ENCODE assay signal across 10 cellular contexts in the genomic region with DNA sequence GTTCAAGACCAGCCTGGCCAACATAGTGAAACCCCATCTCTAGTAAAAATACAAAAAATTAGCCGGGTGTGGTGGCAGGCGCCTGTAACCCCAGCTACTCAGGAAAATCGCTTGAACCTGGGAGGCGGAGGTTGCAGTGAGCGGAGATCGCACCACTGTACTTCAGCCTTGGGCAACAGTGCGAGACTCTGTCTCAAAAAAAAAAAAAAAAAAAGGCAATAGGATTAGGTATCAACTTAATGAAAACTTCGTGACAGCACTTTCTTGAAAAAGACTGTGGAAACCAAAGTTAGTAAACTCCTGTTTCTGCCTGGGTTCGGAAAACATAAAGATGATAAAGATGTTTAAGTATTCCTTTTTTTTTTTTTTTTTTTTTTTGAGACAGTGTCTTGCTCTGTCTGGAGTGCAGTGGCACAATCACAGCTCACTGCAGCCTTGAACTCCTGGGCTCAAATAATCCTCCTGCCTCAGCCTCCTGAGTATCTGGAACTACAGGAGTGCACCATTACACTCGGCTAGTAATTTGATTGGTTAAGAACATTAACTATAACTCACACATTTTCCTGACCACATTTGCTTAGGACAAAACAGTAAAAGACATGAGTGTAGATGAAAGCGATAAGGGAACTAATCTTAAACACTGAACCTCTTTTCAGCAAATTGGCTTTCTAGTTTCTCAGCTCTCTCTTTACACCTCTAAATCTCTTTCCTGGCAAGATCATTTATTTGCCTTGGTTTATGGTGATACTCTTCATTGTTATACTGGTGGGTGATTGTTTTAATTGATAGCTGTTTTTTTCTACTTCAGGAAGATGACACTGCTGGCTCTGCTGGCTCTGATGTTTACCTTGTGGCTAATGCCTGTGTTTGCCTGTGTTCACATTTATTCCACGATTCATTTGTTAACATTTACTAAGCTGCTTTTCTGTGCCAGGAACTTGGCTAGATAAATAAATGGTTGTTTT. TPM values are rescaled to one million over a fixed set of nuclear protein-coding genes. Genes with fewer than 3 reads are reported as not detected.
DNase-seq lines count a peak whose midpoint lies in the region; ATAC-seq and TF ChIP-seq lines count a peak whose summit lies in the region.
"Had no signal": no experiment of that assay in that cellular context is flagged by ENCODE, and none has a peak within 500 bp of the region (broad histone marks: within the 10 kb centered on the region; RNA-seq: fewer than 3 reads in every experiment).

No MANE protein-coding gene starts in this region.

- no peak for TF ChIP-seq EP300 in ovary (IDR thresholded peaks at IDR 0.05)

- H3K4me1 ChIP-seq in ovary (ENCODE audit: insufficient read depth), result peaks cover 18% of the 10 kb centered on the region

- H3K4me3 ChIP-seq in ovary, result no peak overlapping the region
- H3K4me3 ChIP-seq: esophagus muscularis mucosa had no signal

- peak; percentile 36 for ATAC-seq in GM18868 (IDR thresholded peaks at IDR 0.05; ENCODE audit: unreplicated experiment)
- ATAC-seq in activated naive CD4-positive, alpha-beta T cell treated with anti-CD3 and anti-CD28 coated beads, Interleukin-2, amount 50 U/mL, for 72 hours, result peak; percentile 17 to 40
- peak; percentile 31 to 48 for ATAC-seq in naive thymus-derived CD8-positive, alpha-beta T cell

- intact Hi-C loops in ovary (cut with DNase I), result no loop called here

- 76 to 78% (median 77%) methylated on average over 12 of the region's 12 CpGs for WGBS in ovary, 3 donors

- peaks cover 0 to 17% of the 10 kb centered on the region in 2 donors for H3K36me3 Mint-ChIP-seq in activated naive CD4-positive, alpha-beta T cell treated with anti-CD3 and anti-CD28 coated beads, Interleukin-2, amount 50 U/mL, for 72 hours
- H3K36me3 Mint-ChIP-seq in naive thymus-derived CD8-positive, alpha-beta T cell, result peaks cover 0 to 4% (median 0%) of the 10 kb centered on the region in 3 donors

- no peak for TF ChIP-seq CTCF in ovary (IDR thresholded peaks at IDR 0.05)

- H3K9me3 Mint-ChIP-seq in activated naive CD4-positive, alpha-beta T cell treated with anti-CD3 and anti-CD28 coated beads, Interleukin-2, amount 50 U/mL, for 72 hours, result no peaks in the 10 kb centered on the region
- peaks cover 0 to 2% (median 0%) of the 10 kb centered on the region in 9 donors for H3K9me3 Mint-ChIP-seq in naive thymus-derived CD8-positive, alpha-beta T cell

- TF ChIP-seq POLR2A in ovary (IDR thresholded peaks at IDR 0.05), result no peak

- no peaks in the 10 kb centered on the region for H3K27me3 ChIP-seq in ovary
- H3K27me3 ChIP-seq: esophagus muscularis mucosa had no signal

- POLR2A ChIA-PET in naive thymus-derived CD8-positive, alpha-beta T cell (lab: Charles Lee), result interaction anchor here (0.6 to 1.0 kb wide), 3 partner anchors 11 to 175 kb away, joined by 3 to 5 read pairs (median 5); no protein-coding TSS in a partner anchor

- peak overlapping the region in 1 of 2 donors; percentile 32 for H3K27ac Mint-ChIP-seq in activated naive CD4-positive, alpha-beta T cell treated with anti-CD3 and anti-CD28 coated beads, Interleukin-2, amount 50 U/mL, for 72 hours
- peak overlapping the region in 9 of 10 donors; percentile 5 to 69 (median 26) for H3K27ac Mint-ChIP-seq in naive thymus-derived CD8-positive, alpha-beta T cell

- H3K27ac ChIP-seq in ovary, result no peak overlapping the region
- H3K27ac ChIP-seq: esophagus muscularis mucosa had no signal

- peak overlapping the region in 9 of 10 donors; percentile 1 to 56 (median 43) for H3K4me3 Mint-ChIP-seq in naive thymus-derived CD8-positive, alpha-beta T cell

- H3K9me3 ChIP-seq in ovary, result no peaks in the 10 kb centered on the region
- H3K9me3 ChIP-seq: esophagus muscularis mucosa had no signal

- no peaks in the 10 kb centered on the region for H3K36me3 ChIP-seq in ovary
- H3K36me3 ChIP-seq: esophagus muscularis mucosa had no signal

- H3K27me3 Mint-ChIP-seq in naive thymus-derived CD8-positive, alpha-beta T cell, result no peaks in the 10 kb centered on the region

- peaks cover 37 to 92% (median 79%) of the 10 kb centered on the region in 4 donors for H3K4me1 Mint-ChIP-seq in naive thymus-derived CD8-positive, alpha-beta T cell

- peak in 2 of 3 experiments; percentile 40 to 80 for DNase-seq in NCI-H1417 (lab: John Stamatoyannopoulos, UW)
- no peak for DNase-seq in activated naive CD4-positive, alpha-beta T cell treated with anti-CD3 and anti-CD28 coated beads, Interleukin-2, amount 50 U/mL, for 72 hours (ENCODE audit: low spot score in 2 of 2)
- no peak for DNase-seq in naive thymus-derived CD8-positive, alpha-beta T cell
- no peak for DNase-seq in dedifferentiated amniotic fluid mesenchymal stem cell (ENCODE audit: extremely low spot score)
- no peak for DNase-seq in NCI-H524 treated with DMSO at 0.1 percent for 48 hours (lab: John Stamatoyannopoulos, UW)
- no peak for DNase-seq in ovary
- no peak for DNase-seq in stimulated activated CD4-positive, alpha-beta T cell treated with anti-CD3 and anti-CD28 coated beads, Interleukin-1b, Interleukin-23, amount 100 ng/mL, for 48 hours
- DNase-seq: OCI-M1 had no signal

RNA-seq across cellular contexts. Expression of gene HIF1A, which starts 15.8 kb away (rescaled TPM):
- total RNA-seq in activated naive CD4-positive, alpha-beta T cell treated with anti-CD3 and anti-CD28 coated beads, Interleukin-2, amount 50 U/mL, for 72 hours, result 100 to 1,000 TPM; 165 to 170 TPM
- 10 to 100 TPM; 91.4 to 97.5 TPM for total RNA-seq in naive thymus-derived CD8-positive, alpha-beta T cell
- 10 to 100 TPM; 51.7 to 63.5 (median 54.4) TPM for polyA plus RNA-seq in naive thymus-derived CD8-positive, alpha-beta T cell
- total RNA-seq in ovary, result 100 to 1,000 TPM in 4 of 7 donors, 10 to 100 TPM in 3; 85.1 to 204 (median 116) TPM
- polyA plus RNA-seq in ovary, result 100 to 1,000 TPM in 1 of 2 donors, 10 to 100 TPM in 1; 41.6 to 165 TPM

RNA-seq across cellular contexts. Expression of gene SNAPC1, which starts 51.1 kb away (rescaled TPM):
- 10 to 100 TPM; 10.5 to 11.4 TPM for total RNA-seq in activated naive CD4-positive, alpha-beta T cell treated with anti-CD3 and anti-CD28 coated beads, Interleukin-2, amount 50 U/mL, for 72 hours
- total RNA-seq in naive thymus-derived CD8-positive, alpha-beta T cell, result 1 to 10 TPM; 4.0 to 4.7 TPM
- 1 to 10 TPM; 4.1 to 5.6 (median 4.8) TPM for polyA plus RNA-seq in naive thymus-derived CD8-positive, alpha-beta T cell
- total RNA-seq in ovary, result 10 to 100 TPM in 1 of 7 donors, 1 to 10 TPM in 6; 4.5 to 11.9 (median 6.4) TPM
- polyA plus RNA-seq in ovary, result 1 to 10 TPM; 5.2 to 5.9 TPM

Comparison
In these comparisons a context has a peak if more than half of its experiments do, and no peak if none do; other contexts are left out.
1. DNase-seq: peak in NCI-H1417 (2 of 3); none in activated naive CD4-positive, alpha-beta T cell treated with anti-CD3 and anti-CD28 coated beads, Interleukin-2, amount 50 U/mL, for 72 hours (0 of 2), naive thymus-derived CD8-positive, alpha-beta T cell (0 of 10), dedifferentiated amniotic fluid mesenchymal stem cell (single experiment), NCI-H524 treated with DMSO at 0.1 percent for 48 hours (single experiment), ovary (0 of 5) and stimulated activated CD4-positive, alpha-beta T cell treated with anti-CD3 and anti-CD28 coated beads, Interleukin-1b, Interleukin-23, amount 100 ng/mL, for 48 hours (single experiment).
2. Peak in every context shown above with its lines, with median percentiles within 50 percentile points of each other: ATAC-seq.